ENCODE assay signal across 12 cellular contexts in genomic region chr18:77113361-77114069, GRCh38. TPM values are rescaled to one million over a fixed set of nuclear protein-coding genes. Genes with fewer than 3 reads are reported as not detected.
DNase-seq lines count a peak whose midpoint lies in the region; ATAC-seq and TF ChIP-seq lines count a peak whose summit lies in the region.
"Had no signal": no experiment of that assay in that cellular context is flagged by ENCODE, and none has a peak within 500 bp of the region (broad histone marks: within the 10 kb centered on the region; RNA-seq: fewer than 3 reads in every experiment).

No MANE protein-coding gene starts in this region.

- peak overlapping the region; percentile 32 for H3K27ac Mint-ChIP-seq in activated CD4-positive, alpha-beta T cell treated with anti-CD3 and anti-CD28 coated beads for 36 hours

- DNase-seq in activated CD4-positive, alpha-beta T cell treated with anti-CD3 and anti-CD28 coated beads for 36 hours = no peak
- no peak for DNase-seq in activated CD4-positive, alpha-beta T cell treated with anti-CD3 and anti-CD28 coated beads for 1 hour
- DNase-seq in breast epithelium (ENCODE audit: low spot score in 2 of 2) (peak in 1 of 2 donors; percentile 39), lower lobe of right lung (no peak), NCI-H2171 treated with DMSO at 0.1 percent for 48 hours (lab: John Stamatoyannopoulos, UW) (no peak)
- DNase-seq in stimulated activated CD4-positive, alpha-beta T cell treated with anti-CD3 and anti-CD28 coated beads, Interleukin-4, amount 100 ng/mL, for 1 hour = no peak
- DNase-seq: activated naive CD4-positive, alpha-beta T cell treated with anti-CD3 and anti-CD28 coated beads, Interleukin-2, amount 10 ng/mL, durations not matched to agents 7 days and 5 days; NCI-H1092; T1000 had no signal

- no peaks in the 10 kb centered on the region for H3K27me3 ChIP-seq in breast epithelium
- H3K27me3 ChIP-seq in lower lobe of right lung (ENCODE audit: low read depth) = no peaks in the 10 kb centered on the region
- H3K27me3 ChIP-seq in subcutaneous abdominal adipose tissue (ENCODE audit: control insufficient read depth in 5 of 5, insufficient read depth in 4 of 5, low read length in 5 of 5) = peaks cover 0 to 3% (median 0%) of the 10 kb centered on the region in 5 donors

- H3K4me1 Mint-ChIP-seq in activated CD4-positive, alpha-beta T cell treated with anti-CD3 and anti-CD28 coated beads for 36 hours = peaks cover 80% of the 10 kb centered on the region

- H3K4me1 ChIP-seq in breast epithelium = peaks cover 0 to 8% of the 10 kb centered on the region in 2 donors
- H3K4me1 ChIP-seq in lower lobe of right lung = peaks cover 70% of the 10 kb centered on the region
- H3K4me1 ChIP-seq in subcutaneous abdominal adipose tissue (ENCODE audit: control insufficient read depth in 5 of 5, insufficient read depth in 5 of 5, low read length in 5 of 5) = peaks cover 6 to 52% (median 38%) of the 10 kb centered on the region in 5 donors
- H3K4me1 ChIP-seq: HAP-1 had no signal

- POLR2A ChIA-PET in activated CD4-positive, alpha-beta T cell treated with anti-CD3 and anti-CD28 coated beads for 36 hours (lab: Charles Lee) = no interaction called here

- no peaks in the 10 kb centered on the region for H3K27me3 Mint-ChIP-seq in activated CD4-positive, alpha-beta T cell treated with anti-CD3 and anti-CD28 coated beads for 36 hours
- H3K27me3 Mint-ChIP-seq: activated naive CD4-positive, alpha-beta T cell treated with anti-CD3 and anti-CD28 coated beads, Interleukin-2, amount 10 ng/mL, durations not matched to agents 7 days and 5 days had no signal

- no peak for TF ChIP-seq POLR2A in breast epithelium (IDR thresholded peaks at IDR 0.05)

- H3K36me3 ChIP-seq in breast epithelium = no peaks in the 10 kb centered on the region
- peaks cover 6% of the 10 kb centered on the region for H3K36me3 ChIP-seq in lower lobe of right lung
- H3K36me3 ChIP-seq in subcutaneous abdominal adipose tissue (ENCODE audit: control insufficient read depth in 5 of 5, insufficient read depth in 5 of 5, low read length in 5 of 5) = peaks cover 0 to 7% (median 0%) of the 10 kb centered on the region in 5 donors
- H3K36me3 ChIP-seq: HAP-1 had no signal

- TF ChIP-seq CTCF in breast epithelium (IDR thresholded peaks at IDR 0.05) (no peak), lower lobe of right lung (IDR thresholded peaks at IDR 0.05) (no peak)

- H3K4me3 ChIP-seq in breast epithelium (peak overlapping the region in 1 of 3 donors; percentile 11), lower lobe of right lung (peak overlapping the region; percentile 29), subcutaneous abdominal adipose tissue (ENCODE audit: low read depth in 1 of 5, low read length in 5 of 5) (peak overlapping the region in 4 of 5 donors; percentile 13 to 49 (median 43))
- H3K4me3 ChIP-seq: HAP-1 had no signal

- peaks cover 3% of the 10 kb centered on the region for H3K9me3 Mint-ChIP-seq in activated CD4-positive, alpha-beta T cell treated with anti-CD3 and anti-CD28 coated beads for 36 hours (ENCODE audit: low read depth)
- H3K9me3 Mint-ChIP-seq: activated naive CD4-positive, alpha-beta T cell treated with anti-CD3 and anti-CD28 coated beads, Interleukin-2, amount 10 ng/mL, durations not matched to agents 7 days and 5 days had no signal

- intact Hi-C loops in activated CD4-positive, alpha-beta T cell treated with anti-CD3 and anti-CD28 coated beads for 36 hours (cut with DNase I, micrococcal nuclease) = no loop called here
- intact Hi-C loops in breast epithelium (cut with DNase I; ENCODE audit: low total_unique reads) (no loop called here), lower lobe of right lung (cut with DNase I) (no loop called here)

- CTCF ChIA-PET in activated CD4-positive, alpha-beta T cell treated with anti-CD3 and anti-CD28 coated beads for 36 hours (lab: Charles Lee) = interaction anchor here (1.2 to 2.1 kb wide), 4 partner anchors 10 to 57 kb away, joined by 3 to 14 read pairs (median 4); no protein-coding TSS in a partner anchor

- ATAC-seq in activated CD4-positive, alpha-beta T cell treated with anti-CD3 and anti-CD28 coated beads for 36 hours = no peak
- ATAC-seq in lower lobe of right lung (no peak), GM18907 (IDR thresholded peaks at IDR 0.05; ENCODE audit: unreplicated experiment) (no peak)

- H3K9ac ChIP-seq in subcutaneous abdominal adipose tissue (ENCODE audit: low read length in 5 of 5) = peak overlapping the region in 1 of 5 donors; percentile 33

- no peak overlapping the region for H3K4me3 Mint-ChIP-seq in activated CD4-positive, alpha-beta T cell treated with anti-CD3 and anti-CD28 coated beads for 36 hours
- H3K4me3 Mint-ChIP-seq: activated naive CD4-positive, alpha-beta T cell treated with anti-CD3 and anti-CD28 coated beads, Interleukin-2, amount 10 ng/mL, durations not matched to agents 7 days and 5 days had no signal

- H3K27ac ChIP-seq in breast epithelium (peak overlapping the region; percentile 88 to 91), lower lobe of right lung (peak overlapping the region; percentile 89), subcutaneous abdominal adipose tissue (ENCODE audit: low read depth, low read length) (peak overlapping the region; percentile 71)

- peaks cover 54% of the 10 kb centered on the region for H3K36me3 Mint-ChIP-seq in activated CD4-positive, alpha-beta T cell treated with anti-CD3 and anti-CD28 coated beads for 36 hours (ENCODE audit: low read depth)

- no peaks in the 10 kb centered on the region for H3K9me3 ChIP-seq in breast epithelium
- H3K9me3 ChIP-seq in lower lobe of right lung = no peaks in the 10 kb centered on the region
- H3K9me3 ChIP-seq in subcutaneous abdominal adipose tissue (ENCODE audit: control insufficient read depth in 5 of 5, low read length in 5 of 5) = no peaks in the 10 kb centered on the region
- H3K9me3 ChIP-seq: HAP-1 had no signal

RNA-seq across cellular contexts. Expression of gene MBP, which starts 19.1 kb away (rescaled TPM):
- total RNA-seq in activated CD4-positive, alpha-beta T cell treated with anti-CD3 and anti-CD28 coated beads for 36 hours = 10 to 100 TPM; 47.0 to 65.7 TPM
- total RNA-seq in breast epithelium (10 to 100 TPM; 27.2 to 46.2 (median 32.4) TPM), lower lobe of right lung (90.6 TPM)
